Comparison of ENCODE assay signal across 9 cellular contexts in genomic region chr11:119615003-119615878, GRCh38.
A peak's percentile ranks its signal among the peaks of the same experiment; 100 is the strongest.
DNase-seq lines count a peak whose midpoint lies in the region; ATAC-seq and TF ChIP-seq lines count a peak whose summit lies in the region.
"Had no signal": no experiment of that assay in that cellular context is flagged by ENCODE, and none has a peak within 500 bp of the region (broad histone marks: within the 10 kb centered on the region; RNA-seq: fewer than 3 reads in every experiment).

No MANE protein-coding gene starts in this region.

- H3K79me2 ChIP-seq in neural progenitor cell (ENCODE audit: low read depth): no peaks in the 10 kb centered on the region

- no peak for TF ChIP-seq POLR2A in transverse colon (IDR thresholded peaks at IDR 0.05)

- no peak overlapping the region for H2AFZ ChIP-seq in neural progenitor cell (replicated peaks)

- H3K27ac ChIP-seq in lung (ENCODE audit: low read depth in 1 of 2, low read length in 1 of 2): no peak overlapping the region
- H3K27ac ChIP-seq in transverse colon: no peak overlapping the region
- no peak overlapping the region for H3K27ac ChIP-seq in neural progenitor cell

- H3K9ac ChIP-seq in neural progenitor cell: no peak overlapping the region

- peaks cover 48% of the 10 kb centered on the region for H3K4me1 Mint-ChIP-seq in neural progenitor cell

- H3K36me3 Mint-ChIP-seq in neural progenitor cell: no peaks in the 10 kb centered on the region

- H3K27me3 Mint-ChIP-seq in neural progenitor cell (ENCODE audit: insufficient read depth, low read depth): peaks cover 12% of the 10 kb centered on the region

- H3K4me3 Mint-ChIP-seq in neural progenitor cell: no peak overlapping the region

- 66 to 69% methylated on average over 9 of the region's 9 CpGs for WGBS in lung, 2 donors
- 62 to 68% methylated on average over 5 to 9 of the region's 9 CpGs for WGBS in transverse colon (ENCODE audit: low coverage in 1 of 2), 2 donors

- H3K36me3 ChIP-seq in lung (ENCODE audit: control insufficient read depth in 2 of 2, insufficient read depth in 2 of 2, low read length in 2 of 2) (no peaks in the 10 kb centered on the region), transverse colon (no peaks in the 10 kb centered on the region), neural progenitor cell (no peaks in the 10 kb centered on the region)

- intact Hi-C loops in transverse colon (cut with DNase I; ENCODE audit: low total_unique reads): no loop called here

- TF ChIP-seq CTCF in lung (IDR thresholded peaks at IDR 0.05; ENCODE audit: control extremely low read depth, extremely low read depth) (no peak), transverse colon (IDR thresholded peaks at IDR 0.05) (no peak), neural progenitor cell (IDR thresholded peaks at IDR 0.05) (no peak)

- no peaks in the 10 kb centered on the region for H3K27me3 ChIP-seq in lung (ENCODE audit: control insufficient read depth, insufficient read depth)
- peaks cover 5% of the 10 kb centered on the region for H3K27me3 ChIP-seq in transverse colon
- peaks cover 5% of the 10 kb centered on the region for H3K27me3 ChIP-seq in neural progenitor cell

- peaks cover 9% of the 10 kb centered on the region for H3F3A ChIP-seq in neural progenitor cell (ENCODE audit: low read depth)

- peaks cover 9% of the 10 kb centered on the region for H3K9me3 Mint-ChIP-seq in neural progenitor cell
- H3K9me3 Mint-ChIP-seq: neural crest cell had no signal

- H3K27ac Mint-ChIP-seq in neural progenitor cell: no peak overlapping the region

- H3K4me3 ChIP-seq in lung (no peak overlapping the region), transverse colon (no peak overlapping the region), neural progenitor cell (no peak overlapping the region)

- ATAC-seq in GM18870 (IDR thresholded peaks at IDR 0.05; ENCODE audit: unreplicated experiment) (peak; percentile 80), HG03378 (IDR thresholded peaks at IDR 0.05; ENCODE audit: unreplicated experiment) (peak; percentile 74), lung (ENCODE audit: insufficient read depth, low FRiP score) (peak; percentile 66)

- no peaks in the 10 kb centered on the region for H3K9me3 ChIP-seq in lung (ENCODE audit: control insufficient read depth in 2 of 2, insufficient read depth in 1 of 2, low read length in 1 of 2)
- H3K9me3 ChIP-seq in transverse colon: no peaks in the 10 kb centered on the region
- no peaks in the 10 kb centered on the region for H3K9me3 ChIP-seq in neural progenitor cell (ENCODE audit: low read depth)

- peaks cover 5% of the 10 kb centered on the region for H4K20me1 ChIP-seq in neural progenitor cell (ENCODE audit: low read depth)

- DNase-seq in astrocyte of the hippocampus (ENCODE audit: low read depth, low spot score) (peak; percentile 55), lung (ENCODE audit: low spot score) (no peak), transverse colon (no peak), NCI-H345 treated with DMSO at 0.1 percent for 48 hours (lab: John Stamatoyannopoulos, UW; ENCODE audit: unreplicated experiment) (no peak), neural progenitor cell (ENCODE audit: low spot score) (no peak)
- no peak for DNase-seq in activated T-cell treated with anti-CD3 and anti-CD28 coated beads, Interleukin-2, amount 50 U/mL, for 1 hour

- in situ Hi-C loops in transverse colon (cut with MboI; ENCODE audit: low pct_ligation_motif_present in 1 of 4, low pct_unique_long_range_greater_than_20kb in 1 of 4, low sequenced_read_pairs in 3 of 4): no loop called here

- no peak for TF ChIP-seq EP300 in transverse colon (IDR thresholded peaks at IDR 0.05; ENCODE audit: low read depth)

- peaks cover 0 to 10% of the 10 kb centered on the region in 2 donors for H3K4me1 ChIP-seq in lung (ENCODE audit: control insufficient read depth in 2 of 2, insufficient read depth in 2 of 2, low read length in 2 of 2)
- no peaks in the 10 kb centered on the region for H3K4me1 ChIP-seq in transverse colon
- H3K4me1 ChIP-seq in neural progenitor cell: peaks cover 24% of the 10 kb centered on the region

- no peak overlapping the region for H3K4me2 ChIP-seq in neural progenitor cell
